In genomic region chr7:116447980-116448839, GRCh38 we compare ENCODE assay signal across 28 cellular contexts. TPM values are rescaled to one million over a fixed set of nuclear protein-coding genes. Genes with fewer than 3 reads are reported as not detected.
DNase-seq lines count a peak whose midpoint lies in the region; ATAC-seq and FAIRE-seq lines count a peak whose summit lies in the region.
"Had no signal": no experiment of that assay in that cellular context is flagged by ENCODE, and none has a peak within 500 bp of the region (broad histone marks: within the 10 kb centered on the region; RNA-seq: fewer than 3 reads in every experiment).

No MANE protein-coding gene starts in this region.

- H3K23ac ChIP-seq in mesenchymal stem cell (ENCODE audit: low read length in 2 of 2), result no peak overlapping the region

- H2BK120ac ChIP-seq in mesenchymal stem cell (ENCODE audit: low read depth, low read length), result no peak overlapping the region

- H2AK5ac ChIP-seq in mesenchymal stem cell (ENCODE audit: low read length, severe bottlenecking), result peak overlapping the region; percentile 13

- no peak overlapping the region for H4K8ac ChIP-seq in mesenchymal stem cell (ENCODE audit: low read length)

- no peak for ATAC-seq in activated T-helper 17 cell treated with anti-CD3 and anti-CD28 coated beads, Interleukin-2, amount 50 U/mL, for 72 hours (replicated peaks)
- no peak for ATAC-seq in HG03095 (IDR thresholded peaks at IDR 0.05; ENCODE audit: unreplicated experiment)
- ATAC-seq: activated CD4-positive, alpha-beta T cell treated with anti-CD3 and anti-CD28 coated beads for 36 hours; naive thymus-derived CD8-positive, alpha-beta T cell; pancreas; right lobe of liver had no signal

- no peaks in the 10 kb centered on the region for H3K27me3 ChIP-seq in mesenchymal stem cell (ENCODE audit: control insufficient read depth in 1 of 2, insufficient read depth in 1 of 2, low read length in 2 of 2)
- H3K27me3 ChIP-seq: pancreas, right lobe of liver had no signal

- H3K4me2 ChIP-seq in mesenchymal stem cell (ENCODE audit: low read length, poor library complexity, severe bottlenecking), result no peak overlapping the region
- H3K4me2 ChIP-seq: KMS-11 had no signal

- H3K36me3 Mint-ChIP-seq in activated T-helper 17 cell treated with anti-CD3 and anti-CD28 coated beads, Interleukin-2, amount 50 U/mL, for 72 hours (ENCODE audit: low read depth), result no peaks in the 10 kb centered on the region
- H3K36me3 Mint-ChIP-seq: activated naive CD8-positive, alpha-beta T cell; naive thymus-derived CD8-positive, alpha-beta T cell had no signal

- no peak overlapping the region for H3K18ac ChIP-seq in mesenchymal stem cell (ENCODE audit: low read depth in 1 of 2, low read length in 2 of 2)

- H3K4ac ChIP-seq in mesenchymal stem cell (ENCODE audit: low read depth in 1 of 2, low read length in 2 of 2), result no peak overlapping the region

- no peaks in the 10 kb centered on the region for H3K4me1 Mint-ChIP-seq in activated T-helper 17 cell treated with anti-CD3 and anti-CD28 coated beads, Interleukin-2, amount 50 U/mL, for 72 hours
- H3K4me1 Mint-ChIP-seq: activated CD4-positive, alpha-beta T cell treated with anti-CD3 and anti-CD28 coated beads for 36 hours; naive thymus-derived CD8-positive, alpha-beta T cell had no signal

- no peaks in the 10 kb centered on the region for H3K36me3 ChIP-seq in mesenchymal stem cell (ENCODE audit: control insufficient read depth in 1 of 2, insufficient read depth in 2 of 2, low read depth in 1 of 2, low read length in 2 of 2)
- H3K36me3 ChIP-seq: pancreas, right lobe of liver had no signal

- H3K79me1 ChIP-seq in mesenchymal stem cell (replicated peaks; ENCODE audit: low read length, poor library complexity, severe bottlenecking), result no peaks in the 10 kb centered on the region

- H3K27ac Mint-ChIP-seq in activated T-helper 17 cell treated with anti-CD3 and anti-CD28 coated beads, Interleukin-2, amount 50 U/mL, for 72 hours, result no peak overlapping the region
- H3K27ac Mint-ChIP-seq: activated CD4-positive, alpha-beta T cell treated with anti-CD3 and anti-CD28 coated beads for 36 hours; activated naive CD8-positive, alpha-beta T cell; T-helper 1 cell treated with Interleukin-12 subunit alpha and Interleukin-12 subunit beta and Interleukin-4 antibody, amounts not matched to agents 30 μg/mL and 1 μg/mL, for 36 hours had no signal

- H2BK5ac ChIP-seq in mesenchymal stem cell (ENCODE audit: low read depth, low read length, poor library complexity, severe bottlenecking), result no peak overlapping the region

- 0% methylated on average over 1 of the region's 3 CpGs for WGBS in mesenchymal stem cell

- H3K9me3 ChIP-seq in mesenchymal stem cell (ENCODE audit: control insufficient read depth, low read length), result no peaks in the 10 kb centered on the region
- H3K9me3 ChIP-seq: pancreas, right lobe of liver had no signal

- peaks cover 24% of the 10 kb centered on the region for H3K27me3 Mint-ChIP-seq in activated T-helper 17 cell treated with anti-CD3 and anti-CD28 coated beads, Interleukin-2, amount 50 U/mL, for 72 hours

- peak; percentile 23 for FAIRE-seq in A204.1 (lab: Jason Lieb, UNC)
- FAIRE-seq: astrocyte, H54, urothelium cell line had no signal

- H3K4me1 ChIP-seq in mesenchymal stem cell (ENCODE audit: control insufficient read depth, insufficient read depth, low read depth, low read length), result peaks cover 2% of the 10 kb centered on the region
- H3K4me1 ChIP-seq: pancreas, right lobe of liver had no signal

- H2BK15ac ChIP-seq in mesenchymal stem cell (ENCODE audit: low read depth, poor library complexity, severe bottlenecking), result peak overlapping the region; percentile 37

- no peak overlapping the region for H3K4me3 Mint-ChIP-seq in activated T-helper 17 cell treated with anti-CD3 and anti-CD28 coated beads, Interleukin-2, amount 50 U/mL, for 72 hours
- H3K4me3 Mint-ChIP-seq: activated CD4-positive, alpha-beta T cell treated with anti-CD3 and anti-CD28 coated beads for 36 hours; activated naive CD8-positive, alpha-beta T cell; naive thymus-derived CD8-positive, alpha-beta T cell; T-helper 1 cell treated with Interleukin-12 subunit alpha and Interleukin-12 subunit beta and Interleukin-4 antibody, amounts not matched to agents 30 μg/mL and 1 μg/mL, for 36 hours had no signal

- H3K27ac ChIP-seq in epithelial cell of prostate, result peak overlapping the region; percentile 21
- H3K27ac ChIP-seq in mesenchymal stem cell (ENCODE audit: low read length, poor library complexity, severe bottlenecking), result no peak overlapping the region
- no peak overlapping the region for H3K27ac ChIP-seq in caudate nucleus (ENCODE audit: low read depth, low read length)
- H3K27ac ChIP-seq: KMS-11, pancreas, right lobe of liver had no signal

- H3K9me3 Mint-ChIP-seq in activated T-helper 17 cell treated with anti-CD3 and anti-CD28 coated beads, Interleukin-2, amount 50 U/mL, for 72 hours, result no peaks in the 10 kb centered on the region
- H3K9me3 Mint-ChIP-seq: naive thymus-derived CD8-positive, alpha-beta T cell; T-helper 1 cell treated with Interleukin-12 subunit alpha and Interleukin-12 subunit beta and Interleukin-4 antibody, amounts not matched to agents 30 μg/mL and 1 μg/mL, for 36 hours had no signal

- H2BK12ac ChIP-seq in mesenchymal stem cell (ENCODE audit: low read length in 2 of 2), result no peak overlapping the region

- no peak overlapping the region for H3K4me3 ChIP-seq in mesenchymal stem cell (ENCODE audit: insufficient read depth in 1 of 2, low read depth in 1 of 2, low read length in 2 of 2)
- H3K4me3 ChIP-seq: pancreas, right lobe of liver had no signal

- no peak overlapping the region for H2AFZ ChIP-seq in mesenchymal stem cell (ENCODE audit: low read depth, low read length)

- peak; percentile 46 for DNase-seq in LHCN-M2 (ENCODE audit: low read depth)
- no peak for DNase-seq in epithelial cell of prostate (ENCODE audit: low read depth, low spot score)
- DNase-seq in mesenchymal stem cell, result no peak
- DNase-seq in caudate nucleus (lab: John Stamatoyannopoulos, UW), result no peak
- DNase-seq in DMS53 (lab: John Stamatoyannopoulos, UW), result no peak
- DNase-seq: activated CD4-positive, alpha-beta T cell treated with anti-CD3 and anti-CD28 coated beads for 36 hours; C1 segment of cervical spinal cord; Calu3; effector CD8-positive, alpha-beta T cell; MV-4-11; naive thymus-derived CD8-positive, alpha-beta T cell; NCI-H1694 treated with DMSO at 0.1 percent for 48 hours; NCI-H345; NCI-H774; pancreas; right lobe of liver; stimulated activated CD4-positive, alpha-beta T cell treated with anti-CD3 and anti-CD28 coated beads, Interleukin-15, amount 100 ng/mL, for 24 hours; stimulated activated CD8-positive, alpha-beta memory T cell treated with anti-CD3 and anti-CD28 coated beads, Interleukin-4, amount 100 ng/mL, for 48 hours; substantia nigra had no signal

- H3K14ac ChIP-seq in mesenchymal stem cell (ENCODE audit: low read length in 2 of 2), result no peak overlapping the region

- H4K91ac ChIP-seq in mesenchymal stem cell (ENCODE audit: low read length), result no peak overlapping the region

- peak overlapping the region; percentile 28 for H3K9ac ChIP-seq in mesenchymal stem cell (ENCODE audit: low read length)
- H3K9ac ChIP-seq: KMS-11 had no signal

RNA-seq across cellular contexts. Expression of gene CAV2, which starts 51.3 kb away (rescaled TPM):
- 259 and 316 TPM in 2 replicates for total RNA-seq in LHCN-M2 (2014; rRNA removed)
- polyA plus RNA-seq in LHCN-M2 (2012), result 255 TPM
- polyA plus RNA-seq in mesenchymal stem cell (2013, experiment 1 of 2), result 53.9 TPM
- polyA plus RNA-seq in mesenchymal stem cell (2013, experiment 2 of 2), result 58.7 TPM
- under 1 TPM in 1 of 2 donors, not detected in 1; 0.42 TPM for total RNA-seq in activated T-helper 17 cell treated with anti-CD3 and anti-CD28 coated beads, Interleukin-2, amount 50 U/mL, for 72 hours
- total RNA-seq: activated CD4-positive, alpha-beta T cell treated with anti-CD3 and anti-CD28 coated beads for 36 hours; naive thymus-derived CD8-positive, alpha-beta T cell had no signal
- polyA plus RNA-seq: naive thymus-derived CD8-positive, alpha-beta T cell had no signal

Comparison
In these comparisons a context has a peak if more than half of its experiments do, and no peak if none do; other contexts are left out.
1. RNA of gene CAV2, which starts 51.3 kb away (total RNA-seq): 259 to 316 TPM in LHCN-M2; 0.42 TPM in activated T-helper 17 cell treated with anti-CD3 and anti-CD28 coated beads, Interleukin-2, amount 50 U/mL, for 72 hours; every median in the first group is over 100 times any median in the second.